ENCODE assay signal across 19 cellular contexts in genomic region chr20:19987046-19987445, GRCh38. TPM values are rescaled to one million over a fixed set of nuclear protein-coding genes. Genes with fewer than 3 reads are reported as not detected.
DNase-seq lines count a peak whose midpoint lies in the region; ATAC-seq and TF ChIP-seq lines count a peak whose summit lies in the region.
"Had no signal": no experiment of that assay in that cellular context is flagged by ENCODE, and none has a peak within 500 bp of the region (broad histone marks: within the 10 kb centered on the region; RNA-seq: fewer than 3 reads in every experiment).

No MANE protein-coding gene starts in this region.

- no peak overlapping the region for H3K27ac Mint-ChIP-seq in activated CD8-positive, alpha-beta memory T cell treated with anti-CD3 and anti-CD28 coated beads, Interleukin-2, amount 10 ng/mL, durations not matched to agents 7 days and 5 days
- H3K27ac Mint-ChIP-seq: activated CD4-positive, alpha-beta memory T cell treated with anti-CD3 and anti-CD28 coated beads, Interleukin-2, amount 10 ng/mL, durations not matched to agents 7 days and 5 days; GM23338; IgD-negative memory B cell; stimulated activated memory B cell treated with anti-CD40 and anti-IgM and Interleukin-4, amounts not matched to agents 10 μg/mL and 1 μg/mL and 100 μg/mL, for 72 hours had no signal

- in situ Hi-C loops in Panc1 (cut with HindIII; ENCODE audit: low pct_unique_long_range_greater_than_20kb, low sequenced_read_pairs): no loop called here

- peaks cover 57% of the 10 kb centered on the region for H3K4me1 ChIP-seq in Panc1 (ENCODE audit: control insufficient read depth, insufficient read depth, low read length)
- H3K4me1 ChIP-seq in osteoblast (ENCODE audit: insufficient read depth, low read length): peaks cover 48% of the 10 kb centered on the region
- H3K4me1 ChIP-seq in tibial nerve: peaks cover 0 to 99% (median 24%) of the 10 kb centered on the region in 4 donors

- H3K27ac ChIP-seq in Panc1 (ENCODE audit: low read length): peak overlapping the region; percentile 98
- peak overlapping the region; percentile 65 for H3K27ac ChIP-seq in epithelial cell of prostate
- peak overlapping the region; percentile 82 for H3K27ac ChIP-seq in osteoblast (ENCODE audit: low read depth, low read length)
- peak overlapping the region in 3 of 4 donors; percentile 50 to 59 (median 55) for H3K27ac ChIP-seq in tibial nerve
- H3K27ac ChIP-seq: lower lobe of right lung had no signal

- no peak for TF ChIP-seq POLR2A in tibial nerve (IDR thresholded peaks at IDR 0.05)

- no TSS peak for BruUV-seq in Panc1 (replicated peaks; lab: Mats Ljungman, UMichigan)

- no peaks in the 10 kb centered on the region for H3K36me3 Mint-ChIP-seq in activated CD8-positive, alpha-beta memory T cell treated with anti-CD3 and anti-CD28 coated beads, Interleukin-2, amount 10 ng/mL, durations not matched to agents 7 days and 5 days
- H3K36me3 Mint-ChIP-seq: IgD-negative memory B cell; stimulated activated memory B cell treated with anti-CD40 and anti-IgM and Interleukin-4, amounts not matched to agents 10 μg/mL and 1 μg/mL and 100 μg/mL, for 72 hours had no signal

- CTCF ChIA-PET in Panc1 (lab: Charles Lee): no interaction called here
- CTCF ChIA-PET in activated CD8-positive, alpha-beta memory T cell treated with anti-CD3 and anti-CD28 coated beads, Interleukin-2, amount 10 ng/mL, durations not matched to agents 7 days and 5 days (lab: Charles Lee): no interaction called here

- H3K27me3 Mint-ChIP-seq in activated CD8-positive, alpha-beta memory T cell treated with anti-CD3 and anti-CD28 coated beads, Interleukin-2, amount 10 ng/mL, durations not matched to agents 7 days and 5 days: peaks cover 16% of the 10 kb centered on the region

- H3K4me2 ChIP-seq in osteoblast (ENCODE audit: insufficient read depth, low read length): peak overlapping the region; percentile 46
- H3K4me2 ChIP-seq: GM23338 had no signal

- TF ChIP-seq EP300 in tibial nerve (IDR thresholded peaks at IDR 0.05): no peak

- H3K27me3 ChIP-seq in Panc1 (ENCODE audit: control insufficient read depth, insufficient read depth, low read length) (no peaks in the 10 kb centered on the region), osteoblast (ENCODE audit: insufficient read depth, low read length) (no peaks in the 10 kb centered on the region), tibial nerve (no peaks in the 10 kb centered on the region)
- H3K27me3 ChIP-seq: upper lobe of left lung had no signal

- H3K4me3 Mint-ChIP-seq in activated CD8-positive, alpha-beta memory T cell treated with anti-CD3 and anti-CD28 coated beads, Interleukin-2, amount 10 ng/mL, durations not matched to agents 7 days and 5 days: no peak overlapping the region
- H3K4me3 Mint-ChIP-seq: activated CD4-positive, alpha-beta memory T cell treated with anti-CD3 and anti-CD28 coated beads, Interleukin-2, amount 10 ng/mL, durations not matched to agents 7 days and 5 days; CD14-positive monocyte; GM23338; stimulated activated memory B cell treated with anti-CD40 and anti-IgM and Interleukin-4, amounts not matched to agents 10 μg/mL and 1 μg/mL and 100 μg/mL, for 72 hours had no signal

- intact Hi-C loops in Panc1 (cut with micrococcal nuclease; ENCODE audit: unreplicated experiment): loop anchor here (5.0 kb wide), 1 partner anchor 295 kb away; no protein-coding TSS in a partner anchor

- no peak for DNase-seq in Panc1 (ENCODE audit: low read depth, low spot score)
- DNase-seq in epithelial cell of prostate (ENCODE audit: low read depth, low spot score): no peak
- no peak for DNase-seq in osteoblast (ENCODE audit: insufficient read length, low spot score, missing footprints)
- no peak for DNase-seq in tibial nerve (ENCODE audit: low spot score in 2 of 2)
- DNase-seq in NCI-H524 (lab: John Stamatoyannopoulos, UW): no peak
- no peak for DNase-seq in Kasumi-1 (lab: John Stamatoyannopoulos, UW)
- DNase-seq in activated CD8-positive, alpha-beta memory T cell treated with anti-CD3 and anti-CD28 coated beads, Interleukin-2, amount 10 ng/mL, durations not matched to agents 7 days and 5 days: no peak
- DNase-seq: activated CD4-positive, alpha-beta memory T cell treated with anti-CD3 and anti-CD28 coated beads, Interleukin-2, amount 10 ng/mL, durations not matched to agents 7 days and 5 days; activated gamma-delta T cell; cortex of kidney; lower lobe of right lung; NCI-H510A treated with DMSO at 0.1 percent for 48 hours; psoas muscle; small intestine; upper lobe of left lung had no signal

- POLR2A ChIA-PET in Panc1 (lab: Charles Lee): no interaction called here

- WGBS in tibial nerve, 2 donors: 46 to 50% methylated on average over 4 of the region's 4 CpGs

- no peaks in the 10 kb centered on the region for H3K4me1 Mint-ChIP-seq in activated CD8-positive, alpha-beta memory T cell treated with anti-CD3 and anti-CD28 coated beads, Interleukin-2, amount 10 ng/mL, durations not matched to agents 7 days and 5 days
- H3K4me1 Mint-ChIP-seq: activated CD4-positive, alpha-beta memory T cell treated with anti-CD3 and anti-CD28 coated beads, Interleukin-2, amount 10 ng/mL, durations not matched to agents 7 days and 5 days; stimulated activated memory B cell treated with anti-CD40 and anti-IgM and Interleukin-4, amounts not matched to agents 10 μg/mL and 1 μg/mL and 100 μg/mL, for 72 hours had no signal

- H3K4me3 ChIP-seq in Panc1 (ENCODE audit: low read depth in 2 of 2, low read length in 2 of 2) (no peak overlapping the region), osteoblast (ENCODE audit: insufficient read depth, low read length) (no peak overlapping the region), tibial nerve (no peak overlapping the region)
- H3K4me3 ChIP-seq: GM23338, lower lobe of right lung, psoas muscle, upper lobe of left lung had no signal

- no peaks in the 10 kb centered on the region for H3K9me3 Mint-ChIP-seq in activated CD8-positive, alpha-beta memory T cell treated with anti-CD3 and anti-CD28 coated beads, Interleukin-2, amount 10 ng/mL, durations not matched to agents 7 days and 5 days (ENCODE audit: low read depth)
- H3K9me3 Mint-ChIP-seq: activated CD4-positive, alpha-beta memory T cell treated with anti-CD3 and anti-CD28 coated beads, Interleukin-2, amount 10 ng/mL, durations not matched to agents 7 days and 5 days; GM23338; IgD-negative memory B cell had no signal

- no peak for ATAC-seq in Panc1
- no peak for ATAC-seq in activated CD8-positive, alpha-beta memory T cell treated with anti-CD3 and anti-CD28 coated beads, Interleukin-2, amount 10 ng/mL, durations not matched to agents 7 days and 5 days
- ATAC-seq: GM23338; stimulated activated memory B cell treated with anti-CD40 and anti-IgM and Interleukin-4, amounts not matched to agents 10 μg/mL and 1 μg/mL and 100 μg/mL, for 72 hours had no signal

- H3K9me3 ChIP-seq in Panc1 (ENCODE audit: control insufficient read depth, insufficient read depth, low read depth, low read length): no peaks in the 10 kb centered on the region
- no peaks in the 10 kb centered on the region for H3K9me3 ChIP-seq in osteoblast (ENCODE audit: low read depth, low read length)
- no peaks in the 10 kb centered on the region for H3K9me3 ChIP-seq in tibial nerve
- H3K9me3 ChIP-seq: lower lobe of right lung, psoas muscle, upper lobe of left lung had no signal

- H2AFZ ChIP-seq in osteoblast (ENCODE audit: low read length): no peak overlapping the region
- H2AFZ ChIP-seq: GM23338 had no signal

- peaks cover 99% of the 10 kb centered on the region for H3K79me2 ChIP-seq in osteoblast (ENCODE audit: insufficient read depth, low read length)

- H3K36me3 ChIP-seq in Panc1 (ENCODE audit: control insufficient read depth, insufficient read depth, low read length) (no peaks in the 10 kb centered on the region), osteoblast (ENCODE audit: insufficient read depth, low read length) (peaks cover 22% of the 10 kb centered on the region), tibial nerve (peaks cover 0 to 16% (median 0%) of the 10 kb centered on the region in 3 donors)

- TF ChIP-seq CTCF in Panc1 (IDR thresholded peaks at IDR 0.05) (no peak), osteoblast (IDR thresholded peaks at IDR 0.05; ENCODE audit: extremely low read depth, low read depth, low read length) (no peak), tibial nerve (IDR thresholded peaks at IDR 0.05) (no peak)

- peaks cover 26% of the 10 kb centered on the region for H4K20me1 ChIP-seq in osteoblast (ENCODE audit: insufficient read depth, low read length)

RNA-seq across cellular contexts. Expression of gene NAA20, which starts 30.1 kb away (rescaled TPM):
- total RNA-seq in Panc1 (2021; ENCODE audit: unreplicated experiment) (65.6 TPM), osteoblast (32.6 and 43.3 TPM in 2 replicates), tibial nerve (10 to 100 TPM; 18.1 to 27.2 (median 20.8) TPM)
- polyA plus RNA-seq in Panc1 (2012; ENCODE audit: insufficient read length): 56.9 TPM
- 10 to 100 TPM; 49.1 to 64.5 TPM for total RNA-seq in activated CD8-positive, alpha-beta memory T cell treated with anti-CD3 and anti-CD28 coated beads, Interleukin-2, amount 10 ng/mL, durations not matched to agents 7 days and 5 days
